In the genomic region with DNA sequence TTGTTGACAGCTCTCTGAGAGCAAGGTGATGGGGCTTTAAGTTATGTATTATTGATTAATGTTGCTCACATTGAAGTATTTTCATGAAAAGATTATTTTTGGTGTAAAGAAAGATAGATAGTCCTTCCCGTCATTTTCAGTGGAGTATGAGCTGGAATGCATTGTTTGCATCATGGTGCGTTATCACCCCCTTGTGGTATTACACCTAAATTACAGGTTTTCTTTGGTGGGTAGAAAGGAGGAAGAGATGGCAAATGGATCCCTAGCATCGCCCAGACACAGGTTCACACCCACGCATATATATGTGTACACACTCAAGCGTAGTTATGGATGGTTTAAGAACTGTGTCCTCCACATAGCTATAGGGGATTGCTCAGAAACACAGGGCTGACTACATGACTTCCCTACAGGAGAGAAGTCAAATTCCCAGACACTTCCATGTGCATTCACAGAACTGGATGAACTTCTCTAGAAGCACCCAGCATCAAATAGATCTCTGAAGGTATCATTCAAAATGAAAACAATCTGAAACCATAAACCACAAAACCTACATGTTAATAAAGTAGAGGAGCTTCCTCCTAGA, we compare ENCODE assay signal across 10 cellular contexts. TPM values are rescaled to one million over a fixed set of nuclear protein-coding genes. Genes with fewer than 3 reads are reported as not detected.
DNase-seq lines count a peak whose midpoint lies in the region; ATAC-seq and TF ChIP-seq lines count a peak whose summit lies in the region.
"Had no signal": no experiment of that assay in that cellular context is flagged by ENCODE, and none has a peak within 500 bp of the region (broad histone marks: within the 10 kb centered on the region; RNA-seq: fewer than 3 reads in every experiment).

No MANE protein-coding gene starts in this region.

- H3K36me3 Mint-ChIP-seq in natural killer cell = no peaks in the 10 kb centered on the region

- H3K9me3 ChIP-seq in DOHH2 (ENCODE audit: control insufficient read depth, insufficient read depth, low read length) = peaks cover 14% of the 10 kb centered on the region; the same call in 1 of the 2 replicates
- H3K9me3 ChIP-seq: gastrocnemius medialis had no signal

- H3K36me3 ChIP-seq in DOHH2 (ENCODE audit: control insufficient read depth, low read length) = no peaks in the 10 kb centered on the region
- no peaks in the 10 kb centered on the region for H3K36me3 ChIP-seq in kidney epithelial cell (ENCODE audit: control insufficient read depth, insufficient read depth, low read length)
- H3K36me3 ChIP-seq: gastrocnemius medialis had no signal

- H3K4me3 ChIP-seq in DOHH2 (ENCODE audit: low read length) = no peak overlapping the region
- H3K4me3 ChIP-seq in astrocyte of the cerebellum (ENCODE audit: low read depth, low read length) = no peak overlapping the region
- no peak overlapping the region for H3K4me3 ChIP-seq in kidney epithelial cell (ENCODE audit: low read depth, low read length)
- H3K4me3 ChIP-seq: gastrocnemius medialis had no signal

- no peaks in the 10 kb centered on the region for H3F3A ChIP-seq in DOHH2 (ENCODE audit: control insufficient read depth, insufficient read depth)

- H3K27me3 Mint-ChIP-seq in natural killer cell (ENCODE audit: low read depth in 2 of 2) = peaks cover 0 to 2% of the 10 kb centered on the region in 2 donors

- H3K27ac ChIP-seq in DOHH2 (ENCODE audit: low read depth, low read length) = no peak overlapping the region
- H3K27ac ChIP-seq: gastrocnemius medialis had no signal

- no peaks in the 10 kb centered on the region for H3K4me1 ChIP-seq in DOHH2 (ENCODE audit: control insufficient read depth, low read length)
- H3K4me1 ChIP-seq: gastrocnemius medialis had no signal

- no peaks in the 10 kb centered on the region for H4K20me1 ChIP-seq in DOHH2 (ENCODE audit: control insufficient read depth, insufficient read depth, low read depth, low read length)

- H3K4me2 ChIP-seq in DOHH2 (ENCODE audit: low read length) = no peak overlapping the region

- H3K27ac Mint-ChIP-seq in natural killer cell = no peak overlapping the region

- ATAC-seq in natural killer cell (no peak), GM18517 (IDR thresholded peaks at IDR 0.05; ENCODE audit: unreplicated experiment) (no peak)
- ATAC-seq: gastrocnemius medialis had no signal

- no peak overlapping the region for H3K4me3 Mint-ChIP-seq in natural killer cell

- in situ Hi-C loops in astrocyte of the cerebellum (cut with HindIII; ENCODE audit: low sequenced_read_pairs) = no loop called here

- no peaks in the 10 kb centered on the region for H3K79me2 ChIP-seq in DOHH2 (ENCODE audit: control insufficient read depth, low read length)

- TF ChIP-seq CTCF in DOHH2 (IDR thresholded peaks at IDR 0.05; ENCODE audit: low read depth, low read length, poor library complexity, severe bottlenecking) (peak; percentile 69), LNCAP (IDR thresholded peaks at IDR 0.05) (peak; percentile 67), astrocyte of the cerebellum (IDR thresholded peaks at IDR 0.05; ENCODE audit: low read depth, low read length, missing control alignments) (peak; percentile 25), kidney epithelial cell (IDR thresholded peaks at IDR 0.05; ENCODE audit: insufficient read depth, low read length, poor library complexity, severe bottlenecking) (peak; percentile 3), natural killer cell (IDR thresholded peaks at IDR 0.05) (no peak)

- peaks cover 2 to 5% of the 10 kb centered on the region in 2 donors for H3K9me3 Mint-ChIP-seq in natural killer cell

- no peaks in the 10 kb centered on the region for H3K27me3 ChIP-seq in DOHH2 (ENCODE audit: control insufficient read depth, low read length)
- H3K27me3 ChIP-seq in kidney epithelial cell (ENCODE audit: control insufficient read depth, insufficient read depth, low read length) = no peaks in the 10 kb centered on the region
- H3K27me3 ChIP-seq: gastrocnemius medialis had no signal

- no peak for DNase-seq in astrocyte of the cerebellum (ENCODE audit: low read depth)
- DNase-seq in kidney epithelial cell (ENCODE audit: low read depth) = no peak
- DNase-seq in natural killer cell = no peak
- no peak for DNase-seq in stimulated activated CD4-positive, alpha-beta T cell treated with anti-CD3 and anti-CD28 coated beads, Interleukin-4, amount 100 ng/mL, for 24 hours
- no peak for DNase-seq in activated CD4-positive, alpha-beta T cell treated with anti-CD3 and anti-CD28 coated beads, Interleukin-2, amount 50 U/mL, for 1 hour
- DNase-seq: aorta, gastrocnemius medialis had no signal

- H3K4me1 Mint-ChIP-seq in natural killer cell = peaks cover 8 to 17% of the 10 kb centered on the region in 2 donors

- intact Hi-C loops in natural killer cell (cut with micrococcal nuclease) = no loop called here

- no peaks in the 10 kb centered on the region for H3K9me2 ChIP-seq in DOHH2 (replicated peaks; ENCODE audit: control insufficient read depth, low read length)

RNA-seq across cellular contexts. Expression of gene SERPINA10, which starts 14.4 kb away (rescaled TPM):
- total RNA-seq in kidney epithelial cell (not detected in 2 replicates), natural killer cell (not detected)
- total RNA-seq: aorta had no signal

RNA-seq across cellular contexts. Expression of gene SERPINA6, which starts 15.6 kb away (rescaled TPM):
- total RNA-seq in kidney epithelial cell (0.07 TPM in 1 of 2 replicates, not detected in the other), natural killer cell (not detected)
- total RNA-seq: aorta had no signal

RNA-seq across cellular contexts. Expression of gene SERPINA2, which starts 59.0 kb away (rescaled TPM):
- total RNA-seq in kidney epithelial cell = not detected in 2 replicates
- not detected for total RNA-seq in natural killer cell
- total RNA-seq: aorta, gastrocnemius medialis had no signal
